Comparison of ENCODE assay signal across 17 cellular contexts in the genomic region with DNA sequence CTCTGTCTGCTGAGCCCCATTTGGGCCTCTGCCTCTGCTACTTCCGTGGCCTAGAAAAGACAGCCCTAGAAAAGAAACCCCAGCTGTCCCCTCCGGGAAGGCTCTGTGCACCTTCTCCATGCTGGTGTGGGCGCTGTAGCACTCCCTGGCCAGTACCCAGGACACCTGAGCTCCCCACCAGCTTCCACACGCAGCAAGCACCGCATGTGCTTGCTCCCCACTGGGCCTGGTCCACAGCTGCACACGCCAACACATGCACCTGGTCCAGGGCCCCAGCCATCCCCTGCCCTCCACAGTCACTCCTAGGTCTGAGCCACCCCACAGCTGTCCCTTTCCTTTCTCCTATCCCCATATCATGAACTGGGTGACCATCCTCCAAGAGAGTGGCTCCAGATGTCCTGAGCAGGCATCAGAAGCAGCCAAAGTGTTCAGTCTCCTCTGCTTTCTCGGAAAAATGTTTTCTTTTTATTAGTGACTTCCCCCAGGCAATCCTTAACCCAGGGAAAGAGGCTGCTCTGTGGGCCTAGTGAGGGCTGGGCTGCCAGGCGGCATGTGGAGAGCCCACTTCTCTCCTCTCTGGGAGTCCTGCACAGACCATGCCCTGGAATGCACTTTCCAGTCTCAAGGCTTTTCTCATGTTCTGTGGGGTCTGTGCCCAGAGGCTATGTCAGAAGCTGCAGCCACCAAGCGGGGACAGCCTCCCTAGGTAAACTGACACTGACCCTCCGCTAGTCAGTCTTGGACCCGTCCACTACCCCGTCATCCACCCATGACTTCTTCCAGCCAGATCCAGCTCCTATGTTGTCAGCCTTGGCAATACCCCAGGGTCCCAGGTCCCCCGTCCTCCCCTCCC.
"Had no signal": no experiment of that assay in that cellular context is flagged by ENCODE, and none has a peak within 500 bp of the region (broad histone marks: within the 10 kb centered on the region; RNA-seq: fewer than 3 reads in every experiment).

No MANE protein-coding gene starts in this region.

- DNase-seq: activated CD4-positive, alpha-beta memory T cell treated with anti-CD3 and anti-CD28 coated beads, Interleukin-2, amount 10 ng/mL, durations not matched to agents 7 days and 5 days; activated CD4-positive, alpha-beta T cell treated with anti-CD3 and anti-CD28 coated beads for 36 hours; activated naive CD4-positive, alpha-beta T cell; colonic mucosa; effector CD4-positive, alpha-beta T cell; naive thymus-derived CD4-positive, alpha-beta T cell; retina; stimulated activated CD4-positive, alpha-beta T cell treated with anti-CD3 and anti-CD28 coated beads, Interleukin-1b, Interleukin-23, amount 100 ng/mL, for 48 hours; stimulated activated naive CD4-positive, alpha-beta T cell; T-helper 1 cell; WERI-Rb-1 had no signal

- H3K36me3 Mint-ChIP-seq: mesothelial cell of epicardium; naive thymus-derived CD4-positive, alpha-beta T cell had no signal

- H3K27ac Mint-ChIP-seq: activated CD4-positive, alpha-beta memory T cell treated with anti-CD3 and anti-CD28 coated beads, Interleukin-2, amount 10 ng/mL, durations not matched to agents 7 days and 5 days; activated CD4-positive, alpha-beta T cell treated with anti-CD3 and anti-CD28 coated beads for 36 hours; mesothelial cell of epicardium had no signal

- H3K9me3 Mint-ChIP-seq: activated CD4-positive, alpha-beta memory T cell treated with anti-CD3 and anti-CD28 coated beads, Interleukin-2, amount 10 ng/mL, durations not matched to agents 7 days and 5 days; mesothelial cell of epicardium; naive thymus-derived CD4-positive, alpha-beta T cell had no signal

- H3K4me2 ChIP-seq: hepatocyte, smooth muscle cell had no signal

- H3K36me3 ChIP-seq: ascending aorta, colonic mucosa, suprapubic skin, WERI-Rb-1 had no signal

- H3K9me3 ChIP-seq: ascending aorta, colonic mucosa, suprapubic skin had no signal

- ATAC-seq: activated CD4-positive, alpha-beta T cell treated with anti-CD3 and anti-CD28 coated beads for 36 hours; naive thymus-derived CD4-positive, alpha-beta T cell had no signal

- H3K4me3 ChIP-seq: ascending aorta, colonic mucosa, hepatocyte, SK-N-MC, smooth muscle cell, suprapubic skin had no signal

- H3K4me1 Mint-ChIP-seq: activated CD4-positive, alpha-beta T cell treated with anti-CD3 and anti-CD28 coated beads for 36 hours had no signal

- H3K27ac ChIP-seq: ascending aorta, colonic mucosa, hepatocyte, SK-N-MC, suprapubic skin, WERI-Rb-1 had no signal

- H3K79me2 ChIP-seq: hepatocyte had no signal

- H3K4me3 Mint-ChIP-seq: activated CD4-positive, alpha-beta memory T cell treated with anti-CD3 and anti-CD28 coated beads, Interleukin-2, amount 10 ng/mL, durations not matched to agents 7 days and 5 days; activated CD4-positive, alpha-beta T cell treated with anti-CD3 and anti-CD28 coated beads for 36 hours; mesothelial cell of epicardium; naive thymus-derived CD4-positive, alpha-beta T cell had no signal

- H3K27me3 ChIP-seq: ascending aorta, colonic mucosa, hepatocyte, suprapubic skin had no signal

- H2AFZ ChIP-seq: hepatocyte had no signal
